11 cellular contexts compared by ENCODE assay signal in genomic region chr6:134007077-134007476, GRCh38. TPM values are rescaled to one million over a fixed set of nuclear protein-coding genes. Genes with fewer than 3 reads are reported as not detected.
DNase-seq lines count a peak whose midpoint lies in the region; ATAC-seq and TF ChIP-seq lines count a peak whose summit lies in the region.
"Had no signal": no experiment of that assay in that cellular context is flagged by ENCODE, and none has a peak within 500 bp of the region (broad histone marks: within the 10 kb centered on the region; RNA-seq: fewer than 3 reads in every experiment).

No MANE protein-coding gene starts in this region.

- H3K27ac ChIP-seq in RWPE2 (ENCODE audit: poor library complexity, severe bottlenecking), result no peak overlapping the region
- no peak overlapping the region for H3K27ac ChIP-seq in mesenchymal stem cell (ENCODE audit: low read length, poor library complexity, severe bottlenecking)

- no peak overlapping the region for H3K4me2 ChIP-seq in mesenchymal stem cell (ENCODE audit: low read length, poor library complexity, severe bottlenecking)

- H3K4me1 ChIP-seq in RWPE2 (ENCODE audit: insufficient read depth, poor library complexity, severe bottlenecking) (no peaks in the 10 kb centered on the region), mesenchymal stem cell (ENCODE audit: control insufficient read depth, insufficient read depth, low read depth, low read length) (peaks cover 3% of the 10 kb centered on the region)

- H3K79me1 ChIP-seq in mesenchymal stem cell (replicated peaks; ENCODE audit: low read length, poor library complexity, severe bottlenecking), result no peaks in the 10 kb centered on the region

- no peak overlapping the region for H2BK120ac ChIP-seq in mesenchymal stem cell (ENCODE audit: low read depth, low read length)

- H2BK12ac ChIP-seq in mesenchymal stem cell (ENCODE audit: low read length in 2 of 2), result no peak overlapping the region

- no peak overlapping the region for H3K9ac ChIP-seq in mesenchymal stem cell (ENCODE audit: low read length)

- no peak overlapping the region for H2AFZ ChIP-seq in mesenchymal stem cell (ENCODE audit: low read depth, low read length)

- no peak overlapping the region for H3K18ac ChIP-seq in mesenchymal stem cell (ENCODE audit: low read depth in 1 of 2, low read length in 2 of 2)

- H3K14ac ChIP-seq in mesenchymal stem cell (ENCODE audit: low read length in 2 of 2), result no peak overlapping the region

- H3K9me3 ChIP-seq in RWPE2 (ENCODE audit: severe bottlenecking) (no peaks in the 10 kb centered on the region), mesenchymal stem cell (ENCODE audit: control insufficient read depth, low read length) (peaks cover 8% of the 10 kb centered on the region)

- no peak for TF ChIP-seq CTCF in RWPE2 (IDR thresholded peaks at IDR 0.05; ENCODE audit: poor library complexity, severe bottlenecking)

- H2AK5ac ChIP-seq in mesenchymal stem cell (ENCODE audit: low read length, severe bottlenecking), result no peak overlapping the region

- ATAC-seq in RWPE2 (ENCODE audit: low read depth) (peak; percentile 46; the same call in 1 of the 3 replicates), HG02973 (IDR thresholded peaks at IDR 0.05; ENCODE audit: unreplicated experiment) (no peak), HG02840 (IDR thresholded peaks at IDR 0.05; ENCODE audit: low FRiP score, unreplicated experiment) (no peak)

- H4K91ac ChIP-seq in mesenchymal stem cell (ENCODE audit: low read length), result no peak overlapping the region

- H3K27me3 ChIP-seq in RWPE2 (ENCODE audit: insufficient read depth, poor library complexity, severe bottlenecking) (no peaks in the 10 kb centered on the region), mesenchymal stem cell (ENCODE audit: control insufficient read depth in 1 of 2, insufficient read depth in 1 of 2, low read length in 2 of 2) (no peaks in the 10 kb centered on the region)

- WGBS in mesenchymal stem cell, result 93% methylated on average over 3 of the region's 4 CpGs

- DNase-seq in DMS53 treated with DMSO at 0.1 percent for 48 hours (lab: John Stamatoyannopoulos, UW; ENCODE audit: unreplicated experiment) (peak; percentile 13), NCI-H2081 (lab: John Stamatoyannopoulos, UW) (peak; percentile 59 to 86), RWPE2 (ENCODE audit: low spot score) (no peak), mesenchymal stem cell (no peak), NCI-H2227 treated with DMSO at 0.1 percent for 48 hours (lab: John Stamatoyannopoulos, UW) (no peak)
- DNase-seq in activated CD4-positive, alpha-beta T cell treated with anti-CD3 and anti-CD28 coated beads, Interleukin-2, amount 50 U/mL, for 48 hours, result no peak
- DNase-seq: activated naive CD4-positive, alpha-beta T cell treated with anti-CD3 and anti-CD28 coated beads, Interleukin-2, amount 10 ng/mL, durations not matched to agents 7 days and 5 days; HCEC 1CT; NCI-H446 treated with DMSO at 0.1 percent for 48 hours had no signal

- no peak overlapping the region for H3K4me3 ChIP-seq in RWPE2 (ENCODE audit: severe bottlenecking)
- no peak overlapping the region for H3K4me3 ChIP-seq in mesenchymal stem cell (ENCODE audit: insufficient read depth in 1 of 2, low read depth in 1 of 2, low read length in 2 of 2)

- no peak overlapping the region for H3K23ac ChIP-seq in mesenchymal stem cell (ENCODE audit: low read length in 2 of 2)

- H3K4ac ChIP-seq in mesenchymal stem cell (ENCODE audit: low read depth in 1 of 2, low read length in 2 of 2), result no peak overlapping the region

- H4K8ac ChIP-seq in mesenchymal stem cell (ENCODE audit: low read length), result peak overlapping the region; percentile 36

- H3K36me3 ChIP-seq in RWPE2 (ENCODE audit: low read depth) (no peaks in the 10 kb centered on the region), mesenchymal stem cell (ENCODE audit: control insufficient read depth in 1 of 2, insufficient read depth in 2 of 2, low read depth in 1 of 2, low read length in 2 of 2) (no peaks in the 10 kb centered on the region)

- no peak overlapping the region for H2BK5ac ChIP-seq in mesenchymal stem cell (ENCODE audit: low read depth, low read length, poor library complexity, severe bottlenecking)

- no peak overlapping the region for H2BK15ac ChIP-seq in mesenchymal stem cell (ENCODE audit: low read depth, poor library complexity, severe bottlenecking)

RNA-seq across cellular contexts. Expression of gene SLC2A12, which starts 45.3 kb away (rescaled TPM):
- polyA plus RNA-seq in mesenchymal stem cell (2013, experiment 1 of 2), result 1.6 TPM
- polyA plus RNA-seq in mesenchymal stem cell (2013, experiment 2 of 2), result 1.7 TPM

RNA-seq across cellular contexts. Expression of gene TBPL1, which starts 54.1 kb away (rescaled TPM):
- 38.8 TPM for polyA plus RNA-seq in mesenchymal stem cell (2013, experiment 1 of 2)
- polyA plus RNA-seq in mesenchymal stem cell (2013, experiment 2 of 2), result 40.4 TPM

Comparison
In these comparisons a context has a peak if more than half of its experiments do, and no peak if none do; other contexts are left out.
1. DNase-seq: peak in DMS53 treated with DMSO at 0.1 percent for 48 hours (single experiment) and NCI-H2081 (2 of 2); none in RWPE2 (single experiment), mesenchymal stem cell (single experiment), NCI-H2227 treated with DMSO at 0.1 percent for 48 hours (single experiment) and activated CD4-positive, alpha-beta T cell treated with anti-CD3 and anti-CD28 coated beads, Interleukin-2, amount 50 U/mL, for 48 hours (0 of 2).